Comparison of ENCODE assay signal across 30 cellular contexts in the genomic region with DNA sequence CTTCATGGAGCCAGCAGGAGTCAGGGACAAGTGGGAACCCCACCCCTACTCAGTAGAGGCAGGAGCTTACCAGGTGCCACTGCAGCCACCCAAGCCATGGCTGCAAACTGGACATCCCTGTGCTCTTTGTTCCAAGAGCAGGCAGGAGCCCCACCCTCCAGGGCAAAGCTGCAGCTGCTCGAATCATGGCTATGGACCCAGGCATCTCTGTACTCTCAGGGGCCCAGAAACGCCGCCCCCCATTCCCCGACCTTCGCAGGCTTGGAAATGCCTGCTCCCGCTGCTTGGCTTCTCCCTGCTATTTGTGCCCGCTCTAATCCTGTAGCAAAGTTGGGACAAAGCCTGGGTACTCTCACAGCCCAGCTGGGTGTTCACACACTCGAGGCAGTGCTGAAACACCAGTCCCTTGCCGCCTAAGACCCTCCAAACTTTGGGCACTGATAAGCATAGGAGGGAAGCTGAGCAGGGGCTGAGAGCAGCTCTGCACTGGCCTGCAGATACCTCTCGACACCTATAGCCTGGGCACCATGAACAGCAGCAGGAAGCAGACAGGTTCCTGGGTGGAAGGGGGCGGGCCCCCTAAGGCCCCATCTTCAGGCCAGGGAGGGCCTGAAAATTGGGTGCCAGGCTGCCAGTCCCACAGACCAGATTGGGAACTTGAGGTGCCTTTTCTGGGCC.
"Had no signal": no experiment of that assay in that cellular context is flagged by ENCODE, and none has a peak within 500 bp of the region (broad histone marks: within the 10 kb centered on the region; RNA-seq: fewer than 3 reads in every experiment).

No MANE protein-coding gene starts in this region.

- H3K4me3 ChIP-seq: ascending aorta, MG63, SJSA1 had no signal

- H3K9ac ChIP-seq: SK-N-SH had no signal

- H3K36me3 ChIP-seq: ascending aorta, MG63, SJSA1 had no signal

- H3K27ac ChIP-seq: ascending aorta, SJSA1 had no signal

- H3K4me2 ChIP-seq: SK-N-SH had no signal

- H3K9me3 ChIP-seq: ascending aorta, MG63, SJSA1, SK-N-SH had no signal

- DNase-seq: activated CD4-positive, alpha-beta T cell treated with anti-CD3 and anti-CD28 coated beads, Interleukin-2, amount 10 ng/mL, durations not matched to agents 24 days and 14 days; activated CD4-positive, alpha-beta T cell treated with anti-CD3 and anti-CD28 coated beads, Interleukin-2, amount 50 U/mL, for 4 hours; activated CD8-positive, alpha-beta T cell treated with anti-CD3 and anti-CD28 coated beads for 36 hours; activated effector memory CD4-positive, alpha-beta T cell treated with anti-CD3 and anti-CD28 coated beads, Interleukin-2, amount 50 U/mL, for 16 hours; activated naive CD4-positive, alpha-beta T cell; activated naive CD4-positive, alpha-beta T cell treated with anti-CD3 and anti-CD28 coated beads, Interleukin-2, amount 50 U/mL, for 16 hours; activated naive CD8-positive, alpha-beta T cell treated with anti-CD3 and anti-CD28 coated beads for 36 hours; activated T-cell treated with anti-CD3 and anti-CD28 coated beads, Interleukin-2, amount 50 U/mL, for 1 hour; activated T-cell treated with anti-CD3 and anti-CD28 coated beads, Interleukin-2, amount 50 U/mL, for 72 hours; amniotic stem cell; Kasumi-1; KG1; MG63; NCI-H1048; NCI-H1105 treated with DMSO at 0.1 percent for 48 hours; NCI-H1436; NCI-H187; NCI-H2029 treated with DMSO at 0.1 percent for 48 hours; NCI-H2107; NCI-H2171; NCI-H510A; NCI-H526; NCI-H774; RPMI8226; SHP77 treated with DMSO at 0.1 percent for 48 hours; SK-N-SH had no signal

- H3K4me1 ChIP-seq: ascending aorta, SJSA1 had no signal

- ATAC-seq: activated CD8-positive, alpha-beta T cell treated with anti-CD3 and anti-CD28 coated beads for 36 hours; activated T-cell treated with anti-CD3 and anti-CD28 coated beads, Interleukin-2, amount 50 U/mL, for 72 hours; activated T-helper 17 cell treated with anti-CD3 and anti-CD28 coated beads, Interleukin-2, amount 50 U/mL, for 72 hours; Panc1 had no signal

- H3K27me3 ChIP-seq: ascending aorta, MG63 had no signal
